In the genomic region with DNA sequence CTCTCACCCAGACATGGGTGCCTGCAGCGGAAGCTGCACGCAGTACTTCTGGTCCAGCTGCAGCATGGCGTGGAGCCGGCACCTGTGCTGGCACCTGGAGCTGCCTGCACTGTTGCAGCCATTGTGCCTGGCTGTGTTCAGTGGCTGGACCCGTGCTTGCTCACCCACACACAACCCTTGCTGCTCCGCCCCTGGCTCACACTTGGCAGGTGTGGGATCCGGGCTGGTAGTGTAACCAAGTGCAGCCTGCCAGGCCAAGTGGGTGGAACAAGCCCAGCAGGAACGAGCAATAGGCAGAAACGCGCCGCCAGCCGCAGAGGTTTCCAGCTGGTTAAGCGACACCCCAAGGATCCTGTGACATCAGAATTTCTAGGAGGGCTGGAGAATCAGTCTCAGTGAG, we compare ENCODE assay signal across 13 cellular contexts. TPM values are rescaled to one million over a fixed set of nuclear protein-coding genes. Genes with fewer than 3 reads are reported as not detected.
DNase-seq lines count a peak whose midpoint lies in the region; TF ChIP-seq lines count a peak whose summit lies in the region.
"Had no signal": no experiment of that assay in that cellular context is flagged by ENCODE, and none has a peak within 500 bp of the region (broad histone marks: within the 10 kb centered on the region; RNA-seq: fewer than 3 reads in every experiment).

No MANE protein-coding gene starts in this region.

- H3K9ac ChIP-seq in mammary epithelial cell (ENCODE audit: insufficient read depth, low read length) (no peak overlapping the region), neural progenitor cell (no peak overlapping the region)
- H3K9ac ChIP-seq: BLaER1, GM23248 had no signal

- DNase-seq in mammary epithelial cell, result no peak
- no peak for DNase-seq in MCF 10A (ENCODE audit: unreplicated experiment)
- DNase-seq in dorsolateral prefrontal cortex, result peak in 6 of 10 donors; percentile 42 to 63 (median 56)
- peak; percentile 20 for DNase-seq in occipital lobe (lab: John Stamatoyannopoulos, UW)
- no peak for DNase-seq in neural progenitor cell (ENCODE audit: low spot score)
- DNase-seq in C1 segment of cervical spinal cord (lab: John Stamatoyannopoulos, UW), result no peak
- no peak for DNase-seq in DMS153 treated with DMSO at 0.1 percent for 48 hours (lab: John Stamatoyannopoulos, UW; ENCODE audit: unreplicated experiment)
- DNase-seq: 8988T; Calu3; CD8-positive, alpha-beta T cell; GM23248; H7 had no signal

- H3K27me3 Mint-ChIP-seq in MCF 10A (ENCODE audit: insufficient read depth, unreplicated experiment), result peaks cover 20% of the 10 kb centered on the region
- H3K27me3 Mint-ChIP-seq in neural progenitor cell (ENCODE audit: insufficient read depth, low read depth), result peaks cover 8% of the 10 kb centered on the region

- H3K36me3 Mint-ChIP-seq in MCF 10A (ENCODE audit: insufficient read depth, unreplicated experiment) (no peaks in the 10 kb centered on the region), neural progenitor cell (no peaks in the 10 kb centered on the region)
- H3K36me3 Mint-ChIP-seq: CD8-positive, alpha-beta T cell had no signal

- intact Hi-C loops in mammary epithelial cell (cut with micrococcal nuclease) (no loop called here), MCF 10A (cut with micrococcal nuclease) (no loop called here), dorsolateral prefrontal cortex (cut with DNase I) (no loop called here)

- no peak overlapping the region for H3K27ac Mint-ChIP-seq in MCF 10A (ENCODE audit: low read depth, unreplicated experiment)
- no peak overlapping the region for H3K27ac Mint-ChIP-seq in neural progenitor cell
- H3K27ac Mint-ChIP-seq: CD8-positive, alpha-beta T cell had no signal

- H3K4me2 ChIP-seq in mammary epithelial cell (ENCODE audit: insufficient read depth, low read depth, low read length) (no peak overlapping the region), neural progenitor cell (no peak overlapping the region)
- H3K4me2 ChIP-seq: BLaER1 had no signal

- H3K79me2 ChIP-seq in mammary epithelial cell (ENCODE audit: insufficient read depth, low read length) (no peaks in the 10 kb centered on the region), neural progenitor cell (ENCODE audit: low read depth) (no peaks in the 10 kb centered on the region)

- H3K9me3 ChIP-seq in mammary epithelial cell (replicated peaks; ENCODE audit: insufficient read depth, low read length), result no peaks in the 10 kb centered on the region
- H3K9me3 ChIP-seq in neural progenitor cell (ENCODE audit: low read depth), result no peaks in the 10 kb centered on the region
- H3K9me3 ChIP-seq: BLaER1 had no signal

- H3K27me3 ChIP-seq in mammary epithelial cell (ENCODE audit: insufficient read depth, low read length), result peaks cover 5% of the 10 kb centered on the region
- H3K27me3 ChIP-seq in dorsolateral prefrontal cortex, result no peaks in the 10 kb centered on the region
- H3K27me3 ChIP-seq in neural progenitor cell, result no peaks in the 10 kb centered on the region
- H3K27me3 ChIP-seq: BLaER1 had no signal

- H2AFZ ChIP-seq in mammary epithelial cell (ENCODE audit: low read depth, low read length) (peak overlapping the region; percentile 32), neural progenitor cell (replicated peaks) (no peak overlapping the region)
- H2AFZ ChIP-seq: GM23248 had no signal

- in situ Hi-C loops in mammary epithelial cell (cut with MboI; ENCODE audit: low sequenced_read_pairs in 2 of 2), result no loop called here

- no peaks in the 10 kb centered on the region for H3K36me3 ChIP-seq in mammary epithelial cell (ENCODE audit: insufficient read depth, low read length)
- no peaks in the 10 kb centered on the region for H3K36me3 ChIP-seq in neural progenitor cell
- H3K36me3 ChIP-seq: BLaER1 had no signal

- POLR2A ChIA-PET in MCF 10A (lab: Yijun Ruan, JAX), result interaction anchor here (0.6 to 1.0 kb wide), 3 partner anchors 11 to 605 kb away, joined by 3 read pairs; a partner anchor contains a TSS

- H3K4me3 Mint-ChIP-seq in MCF 10A (ENCODE audit: unreplicated experiment) (no peak overlapping the region), neural progenitor cell (no peak overlapping the region)
- H3K4me3 Mint-ChIP-seq: CD8-positive, alpha-beta T cell had no signal

- no peaks in the 10 kb centered on the region for H3K4me1 ChIP-seq in mammary epithelial cell (ENCODE audit: insufficient read depth, low read length)
- H3K4me1 ChIP-seq in neural progenitor cell, result no peaks in the 10 kb centered on the region
- H3K4me1 ChIP-seq: BLaER1 had no signal

- dilution Hi-C loops in mammary epithelial cell (cut with HindIII; ENCODE audit: low sequenced_read_pairs), result no loop called here

- H3K4me3 ChIP-seq in mammary epithelial cell (replicated peaks in 1 of 3; ENCODE audit: insufficient read depth in 1 of 3, low read depth in 2 of 3, low read length in 3 of 3), result no peak overlapping the region
- peak overlapping the region in 13 of 59 donors; percentile 4 to 41 (median 13) for H3K4me3 ChIP-seq in dorsolateral prefrontal cortex
- no peak overlapping the region for H3K4me3 ChIP-seq in neural progenitor cell
- H3K4me3 ChIP-seq: BLaER1, GM23248 had no signal

- WGBS in mammary epithelial cell (ENCODE audit: low coverage, missing lambda C conversion rate), result 40% methylated on average over 6 of the region's 13 CpGs

- TF ChIP-seq CTCF in mammary epithelial cell (conservative IDR thresholded peaks at IDR 0.05 in 1 of 2, IDR thresholded peaks at IDR 0.05 in 1 of 2; ENCODE audit: extremely low read depth in 1 of 2, insufficient read depth in 1 of 2, low read depth in 1 of 2, low read length in 2 of 2) (no peak), MCF 10A (IDR thresholded peaks at IDR 0.05; ENCODE audit: unreplicated experiment) (no peak), dorsolateral prefrontal cortex (IDR thresholded peaks at IDR 0.05 in 54 of 56, conservative IDR thresholded peaks at IDR 0.05 in 2 of 56; ENCODE audit: low read depth in 1 of 56, partially characterized antibody in 56 of 56) (no peak), neural progenitor cell (IDR thresholded peaks at IDR 0.05) (no peak)

- no peaks in the 10 kb centered on the region for H3F3A ChIP-seq in neural progenitor cell (ENCODE audit: low read depth)

- no peaks in the 10 kb centered on the region for H4K20me1 ChIP-seq in mammary epithelial cell (ENCODE audit: insufficient read depth, low read length)
- H4K20me1 ChIP-seq in neural progenitor cell (ENCODE audit: low read depth), result no peaks in the 10 kb centered on the region
- H4K20me1 ChIP-seq: BLaER1 had no signal

- CTCF ChIA-PET in mammary epithelial cell (lab: Charles Lee; ENCODE audit: low non-redundant PET) (no interaction called here), MCF 10A (lab: Yijun Ruan, JAX) (no interaction called here)

- BruUV-seq in mammary epithelial cell (replicated peaks; lab: Mats Ljungman, UMichigan), result no TSS peak
- no TSS peak for BruUV-seq in MCF 10A (replicated peaks; lab: Mats Ljungman, UMichigan)

- H3K9me3 Mint-ChIP-seq in MCF 10A (ENCODE audit: unreplicated experiment) (no peaks in the 10 kb centered on the region), neural progenitor cell (no peaks in the 10 kb centered on the region)
- H3K9me3 Mint-ChIP-seq: CD8-positive, alpha-beta T cell had no signal

- no peak overlapping the region for H3K27ac ChIP-seq in mammary epithelial cell (ENCODE audit: insufficient read depth, low read depth, low read length)
- H3K27ac ChIP-seq in dorsolateral prefrontal cortex, result no peak overlapping the region
- H3K27ac ChIP-seq in neural progenitor cell, result no peak overlapping the region
- H3K27ac ChIP-seq: BLaER1, GM23248 had no signal

- H3K4me1 Mint-ChIP-seq in MCF 10A (ENCODE audit: insufficient read depth, unreplicated experiment) (no peaks in the 10 kb centered on the region), neural progenitor cell (no peaks in the 10 kb centered on the region)

RNA-seq across cellular contexts. Expression of a gene that starts 11.2 kb away (rescaled TPM):
- total RNA-seq in mammary epithelial cell (10 to 100 TPM in 1 of 2 donors, 1 to 10 TPM in 1; 9.2 to 11.6 TPM), MCF 10A (2022) (9.5 and 13.9 TPM in 2 replicates), dorsolateral prefrontal cortex (100 to 1,000 TPM in 2 of 120 experiments, 10 to 100 TPM in 118; 50.1 to 102 (median 70.1) TPM), occipital lobe (80.0 TPM), neural progenitor cell (ENCODE audit: low replicate concordance) (15.0 and 20.4 TPM in 2 replicates)
- 1.1 TPM for polyA plus RNA-seq in mammary epithelial cell
- 0.67 TPM for polyA minus RNA-seq in mammary epithelial cell

RNA-seq across cellular contexts. Expression of a gene that starts 15.2 kb away (rescaled TPM):
- total RNA-seq in mammary epithelial cell, result 10 to 100 TPM; 47.0 to 51.3 TPM
- 35.5 TPM for polyA plus RNA-seq in mammary epithelial cell
- 5.1 TPM for polyA minus RNA-seq in mammary epithelial cell
- 48.1 and 68.8 TPM in 2 replicates for total RNA-seq in MCF 10A (2022)
- total RNA-seq in dorsolateral prefrontal cortex, result 10 to 100 TPM; 30.8 to 80.2 (median 58.9) TPM
- 68.0 TPM for total RNA-seq in occipital lobe
- total RNA-seq in neural progenitor cell (ENCODE audit: low replicate concordance), result 358 and 645 TPM in 2 replicates

Comparison
In these comparisons a context has a peak if more than half of its experiments do, and no peak if none do; other contexts are left out.
1. DNase-seq: peak in dorsolateral prefrontal cortex (6 of 10) and occipital lobe (single experiment); none in mammary epithelial cell (single experiment), MCF 10A (single experiment), neural progenitor cell (single experiment), C1 segment of cervical spinal cord (0 of 14) and DMS153 treated with DMSO at 0.1 percent for 48 hours (single experiment).